In the genomic region with DNA sequence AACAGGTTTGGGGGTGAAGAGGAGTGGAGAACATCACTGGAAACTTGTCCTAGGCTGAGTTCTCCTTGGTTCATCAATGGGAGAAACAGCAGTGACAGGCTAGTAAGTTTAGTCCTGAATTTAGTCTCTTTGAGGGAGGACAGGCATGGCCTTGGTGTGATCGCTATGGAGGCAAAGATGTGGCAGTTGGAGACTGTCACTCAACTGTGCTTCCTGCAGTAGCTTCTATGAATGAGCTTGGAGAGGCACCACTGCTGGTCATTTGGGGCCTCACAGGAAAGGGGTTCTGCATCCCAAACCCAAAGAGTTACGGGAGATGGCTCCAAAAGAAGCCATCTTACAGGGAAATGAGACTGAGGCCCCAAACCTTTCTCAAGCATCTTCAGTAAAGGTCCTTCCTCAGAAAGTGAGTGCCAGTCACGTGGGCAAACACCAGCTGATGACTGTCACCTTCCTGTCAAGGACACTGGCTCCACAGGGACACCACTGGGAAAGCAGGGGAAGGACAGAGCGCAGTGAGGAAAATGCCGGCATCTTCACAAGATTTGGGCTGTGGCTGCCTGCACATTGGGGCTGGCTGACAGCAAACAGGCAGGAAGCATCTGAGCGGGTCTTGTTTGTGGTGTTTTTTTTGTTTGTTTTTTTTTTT, we compare ENCODE assay signal across 19 cellular contexts. TPM values are rescaled to one million over a fixed set of nuclear protein-coding genes. Genes with fewer than 3 reads are reported as not detected.
DNase-seq lines count a peak whose midpoint lies in the region; ATAC-seq and TF ChIP-seq lines count a peak whose summit lies in the region.
"Had no signal": no experiment of that assay in that cellular context is flagged by ENCODE, and none has a peak within 500 bp of the region (broad histone marks: within the 10 kb centered on the region; RNA-seq: fewer than 3 reads in every experiment).

No MANE protein-coding gene starts in this region.

- no TSS peak for BruUV-seq in HCT116 (replicated peaks; lab: Mats Ljungman, UMichigan)

- RAD21 ChIA-PET in HCT116 (lab: Charles Lee; ENCODE audit: low non-redundant PET in 1 of 2, low total read pairs in 2 of 2, uncharacterized antibody in 2 of 2, unreplicated experiment in 2 of 2): no interaction called here

- no peak overlapping the region for H3K27ac Mint-ChIP-seq in nephron progenitor cell
- H3K27ac Mint-ChIP-seq in activated T-helper 17 cell treated with anti-CD3 and anti-CD28 coated beads, Interleukin-2, amount 50 U/mL, for 72 hours: no peak overlapping the region
- H3K27ac Mint-ChIP-seq: CD14-positive monocyte had no signal

- H3K9ac ChIP-seq in HCT116 (ENCODE audit: low read length): no peak overlapping the region
- H3K9ac ChIP-seq: KMS-11 had no signal

- intact Hi-C loops in left ventricle myocardium superior (cut with micrococcal nuclease): no loop called here
- intact Hi-C loops in left cardiac atrium (cut with DNase I): no loop called here
- intact Hi-C loops in HCT116 (cut with micrococcal nuclease): no loop called here

- H3K36me3 Mint-ChIP-seq in nephron progenitor cell (ENCODE audit: low read depth): peaks cover 13% of the 10 kb centered on the region
- H3K36me3 Mint-ChIP-seq in activated T-helper 17 cell treated with anti-CD3 and anti-CD28 coated beads, Interleukin-2, amount 50 U/mL, for 72 hours (ENCODE audit: low read depth): peaks cover 20% of the 10 kb centered on the region

- no peak overlapping the region for H3K27ac ChIP-seq in HCT116 (ENCODE audit: low read depth, low read length)
- no peak overlapping the region for H3K27ac ChIP-seq in WERI-Rb-1
- H3K27ac ChIP-seq: KMS-11, Peyer's patch had no signal

- TF ChIP-seq RAD21 in HCT116 (IDR thresholded peaks at IDR 0.05; ENCODE audit: low read depth): no peak

- no peaks in the 10 kb centered on the region for H3K27me3 ChIP-seq in HCT116 (ENCODE audit: insufficient read depth, low read length)
- no peaks in the 10 kb centered on the region for H3K27me3 ChIP-seq in WERI-Rb-1 (ENCODE audit: insufficient read depth, low read depth, severe bottlenecking)
- H3K27me3 ChIP-seq: Peyer's patch had no signal

- no peak overlapping the region for H3K4me3 Mint-ChIP-seq in nephron progenitor cell
- H3K4me3 Mint-ChIP-seq in activated T-helper 17 cell treated with anti-CD3 and anti-CD28 coated beads, Interleukin-2, amount 50 U/mL, for 72 hours: no peak overlapping the region
- H3K4me3 Mint-ChIP-seq: CD14-positive monocyte had no signal

- ATAC-seq in left ventricle myocardium superior (peak; percentile 34), left cardiac atrium (no peak), HCT116 (peak; percentile 61; the same call in 1 of the 2 replicates), GM18517 (IDR thresholded peaks at IDR 0.05; ENCODE audit: unreplicated experiment) (no peak)
- ATAC-seq in activated T-helper 17 cell treated with anti-CD3 and anti-CD28 coated beads, Interleukin-2, amount 50 U/mL, for 72 hours (replicated peaks): no peak

- no peak overlapping the region for H3K4me2 ChIP-seq in HCT116 (ENCODE audit: low read length)
- H3K4me2 ChIP-seq: KMS-11 had no signal

- H3K9me2 ChIP-seq in HCT116 (ENCODE audit: insufficient read depth): no peaks in the 10 kb centered on the region

- H3K9me3 Mint-ChIP-seq in nephron progenitor cell: no peaks in the 10 kb centered on the region
- no peaks in the 10 kb centered on the region for H3K9me3 Mint-ChIP-seq in activated T-helper 17 cell treated with anti-CD3 and anti-CD28 coated beads, Interleukin-2, amount 50 U/mL, for 72 hours

- H3K4me1 ChIP-seq in HCT116 (ENCODE audit: control insufficient read depth in 1 of 2, insufficient read depth in 2 of 2, low read length in 2 of 2): no peaks in the 10 kb centered on the region

- TF ChIP-seq CTCF in HCT116 (IDR thresholded peaks at IDR 0.05 in 2 of 3, conservative IDR thresholded peaks at IDR 0.05 in 1 of 3; ENCODE audit: borderline replicate concordance in 1 of 3, insufficient read depth in 1 of 3, low read depth in 2 of 3, low read length in 2 of 3) (no peak), WERI-Rb-1 (IDR thresholded peaks at IDR 0.05; ENCODE audit: low read depth, low read length) (0 out of 2 replicates have a peak, but pooled peaks have one; percentile 8), nephron progenitor cell (IDR thresholded peaks at IDR 0.05) (no peak)

- no peak for TF ChIP-seq POLR2A in HCT116 (IDR thresholded peaks at IDR 0.05; ENCODE audit: borderline replicate concordance, extremely low read depth, insufficient read depth, insufficient read length)

- H3K4me3 ChIP-seq in HCT116 (replicated peaks in 1 of 2; ENCODE audit: low read depth in 1 of 2, low read length in 2 of 2) (no peak overlapping the region), WERI-Rb-1 (ENCODE audit: low read depth, low read length) (no peak overlapping the region)
- H3K4me3 ChIP-seq: Peyer's patch had no signal

- DNase-seq in left ventricle myocardium superior (no peak), left cardiac atrium (no peak), HCT116 (ENCODE audit: low read depth, low spot score) (no peak), WERI-Rb-1 (no peak), left kidney (ENCODE audit: low read depth, low spot score) (peak; percentile 41), nephron progenitor cell (no peak)
- DNase-seq: ACHN, DMS153, MV-4-11, NCI-H1694 treated with DMSO at 0.1 percent for 48 hours, NCI-H2107, NCI-H526 treated with DMSO at 0.1 percent for 48 hours, Peyer's patch, SW 1271 had no signal

- no peak overlapping the region for H2AFZ ChIP-seq in HCT116 (ENCODE audit: low read depth, low read length, poor library complexity, severe bottlenecking)

- H3K9me3 ChIP-seq in HCT116 (ENCODE audit: control insufficient read depth in 1 of 2, insufficient read depth in 1 of 2, low read depth in 1 of 2, low read length in 2 of 2): no peaks in the 10 kb centered on the region
- H3K9me3 ChIP-seq in WERI-Rb-1 (ENCODE audit: severe bottlenecking): no peaks in the 10 kb centered on the region
- H3K9me3 ChIP-seq: Peyer's patch had no signal

- H4K20me1 ChIP-seq in HCT116 (ENCODE audit: insufficient read depth): no peaks in the 10 kb centered on the region

- H3K4me1 Mint-ChIP-seq in nephron progenitor cell: peaks cover 14% of the 10 kb centered on the region
- peaks cover 2% of the 10 kb centered on the region for H3K4me1 Mint-ChIP-seq in activated T-helper 17 cell treated with anti-CD3 and anti-CD28 coated beads, Interleukin-2, amount 50 U/mL, for 72 hours

- CTCF ChIA-PET in HCT116 (lab: Charles Lee): no interaction called here

- H3K27me3 Mint-ChIP-seq in nephron progenitor cell (ENCODE audit: low read depth, poor library complexity): peaks cover 5% of the 10 kb centered on the region
- no peaks in the 10 kb centered on the region for H3K27me3 Mint-ChIP-seq in activated T-helper 17 cell treated with anti-CD3 and anti-CD28 coated beads, Interleukin-2, amount 50 U/mL, for 72 hours

- H3K36me3 ChIP-seq in HCT116 (ENCODE audit: control insufficient read depth in 1 of 2, insufficient read depth in 2 of 2, low read length in 2 of 2) (peaks cover 4 to 7% of the 10 kb centered on the region in 2 experiments; a peak in 3 of 4 replicates), WERI-Rb-1 (peaks cover 9% of the 10 kb centered on the region)

- peaks cover 7% of the 10 kb centered on the region; the same call in 1 of the 2 replicates for H3K79me2 ChIP-seq in HCT116 (ENCODE audit: insufficient read depth, low read length)

- POLR2A ChIA-PET in HCT116 (lab: Charles Lee): interaction anchor here (1.3 kb wide), 1 partner anchor 26 kb away, joined by 4 read pairs; a partner anchor contains a TSS

TF ChIP-seq in HCT116, 20 proteins besides CTCF, POLR2A, EP300 and RAD21 (continues in another document):
- TF ChIP-seq, protein P1, sequence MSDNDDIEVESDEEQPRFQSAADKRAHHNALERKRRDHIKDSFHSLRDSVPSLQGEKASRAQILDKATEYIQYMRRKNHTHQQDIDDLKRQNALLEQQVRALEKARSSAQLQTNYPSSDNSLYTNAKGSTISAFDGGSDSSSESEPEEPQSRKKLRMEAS (IDR thresholded peaks at IDR 0.05): no peak
- TF ChIP-seq SIN3A (IDR thresholded peaks at IDR 0.05; ENCODE audit: low read depth) (no peak), JUND (IDR thresholded peaks at IDR 0.05) (no peak), ELF1 (IDR thresholded peaks at IDR 0.05; ENCODE audit: borderline replicate concordance, low read depth) (no peak)
- TF ChIP-seq, protein P2, sequence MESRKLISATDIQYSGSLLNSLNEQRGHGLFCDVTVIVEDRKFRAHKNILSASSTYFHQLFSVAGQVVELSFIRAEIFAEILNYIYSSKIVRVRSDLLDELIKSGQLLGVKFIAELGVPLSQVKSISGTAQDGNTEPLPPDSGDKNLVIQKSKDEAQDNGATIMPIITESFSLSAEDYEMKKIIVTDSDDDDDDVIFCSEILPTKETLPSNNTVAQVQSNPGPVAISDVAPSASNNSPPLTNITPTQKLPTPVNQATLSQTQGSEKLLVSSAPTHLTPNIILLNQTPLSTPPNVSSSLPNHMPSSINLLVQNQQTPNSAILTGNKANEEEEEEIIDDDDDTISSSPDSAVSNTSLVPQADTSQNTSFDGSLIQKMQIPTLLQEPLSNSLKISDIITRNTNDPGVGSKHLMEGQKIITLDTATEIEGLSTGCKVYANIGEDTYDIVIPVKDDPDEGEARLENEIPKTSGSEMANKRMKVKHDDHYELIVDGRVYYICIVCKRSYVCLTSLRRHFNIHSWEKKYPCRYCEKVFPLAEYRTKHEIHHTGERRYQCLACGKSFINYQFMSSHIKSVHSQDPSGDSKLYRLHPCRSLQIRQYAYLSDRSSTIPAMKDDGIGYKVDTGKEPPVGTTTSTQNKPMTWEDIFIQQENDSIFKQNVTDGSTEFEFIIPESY (IDR thresholded peaks at IDR 0.05; ENCODE audit: extremely low read depth, insufficient replicate concordance, low read length): no peak

RNA-seq across cellular contexts. Expression of gene MRFAP1, which starts 7.2 kb away (rescaled TPM):
- total RNA-seq in left ventricle myocardium superior (226 TPM), left cardiac atrium (100 to 1,000 TPM; 234 to 277 TPM), HCT116 (2021; ENCODE audit: unreplicated experiment) (313 TPM)
- 245 and 276 TPM in 2 replicates for polyA plus RNA-seq in HCT116 (2012)
- 10 to 100 TPM; 86.7 to 96.7 TPM for total RNA-seq in activated T-helper 17 cell treated with anti-CD3 and anti-CD28 coated beads, Interleukin-2, amount 50 U/mL, for 72 hours

RNA-seq across cellular contexts. Expression of gene S100P, which starts 46.0 kb away (rescaled TPM):
- total RNA-seq in left ventricle myocardium superior (1.1 TPM), left cardiac atrium (1 to 10 TPM in 1 of 2 donors, under 1 TPM in 1; 0.38 to 1.9 TPM), HCT116 (2021; ENCODE audit: unreplicated experiment) (4.1 TPM)
- 7.1 and 14.8 TPM in 2 replicates for polyA plus RNA-seq in HCT116 (2012)
- 1 to 10 TPM in 1 of 2 donors, under 1 TPM in 1; 0.87 to 2.5 TPM for total RNA-seq in activated T-helper 17 cell treated with anti-CD3 and anti-CD28 coated beads, Interleukin-2, amount 50 U/mL, for 72 hours
- total RNA-seq: H1 had no signal
- polyA plus RNA-seq: H1 had no signal

Comparison
In these comparisons a context has a peak if more than half of its experiments do, and no peak if none do; other contexts are left out.
1. ATAC-seq: peak in left ventricle myocardium superior (single experiment) and HCT116 (single experiment); none in left cardiac atrium (0 of 2), GM18517 (single experiment) and activated T-helper 17 cell treated with anti-CD3 and anti-CD28 coated beads, Interleukin-2, amount 50 U/mL, for 72 hours (single experiment).